Comparison of ENCODE assay signal across 16 cellular contexts in the genomic region with DNA sequence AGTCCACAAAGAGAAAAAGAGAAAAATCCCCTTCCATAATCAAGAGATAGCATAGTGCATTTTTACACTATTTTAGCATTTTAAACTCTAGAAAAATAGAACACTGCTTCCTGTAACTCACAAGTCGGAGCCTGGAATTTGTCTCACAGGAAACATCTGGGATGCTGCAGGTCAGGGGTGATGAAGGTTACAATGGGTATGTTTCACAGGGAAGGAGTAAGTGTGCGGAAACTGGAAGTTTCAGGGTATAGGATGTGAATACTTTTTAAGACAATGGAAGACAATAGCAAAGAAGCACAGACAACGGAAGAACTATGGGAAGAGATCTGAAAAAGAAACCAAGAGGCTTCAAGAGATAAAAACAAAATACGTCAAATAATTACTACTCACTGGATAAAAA.
DNase-seq lines count a peak whose midpoint lies in the region; ATAC-seq and TF ChIP-seq lines count a peak whose summit lies in the region.
"Had no signal": no experiment of that assay in that cellular context is flagged by ENCODE, and none has a peak within 500 bp of the region (broad histone marks: within the 10 kb centered on the region; RNA-seq: fewer than 3 reads in every experiment).

No MANE protein-coding gene starts in this region.

- ATAC-seq in heart left ventricle: peak in 3 of 4 donors; percentile 48 to 79 (median 54)
- ATAC-seq: GM23338 had no signal

- H3K27ac ChIP-seq in heart left ventricle: peak overlapping the region in 3 of 12 donors; percentile 19 to 53 (median 30)
- H3K27ac ChIP-seq in dorsolateral prefrontal cortex: no peak overlapping the region
- no peak overlapping the region for H3K27ac ChIP-seq in esophagus muscularis mucosa (replicated peaks in 1 of 4)
- H3K27ac ChIP-seq: BLaER1 treated with 17β-estradiol and CSF1 and Interleukin-3, amounts not matched to agents 10 nM and 100 nM had no signal

- peaks cover 0 to 11% (median 0%) of the 10 kb centered on the region in 12 donors for H3K4me1 ChIP-seq in heart left ventricle
- peaks cover 0 to 4% (median 0%) of the 10 kb centered on the region in 4 donors for H3K4me1 ChIP-seq in esophagus muscularis mucosa

- TF ChIP-seq POLR2A in heart left ventricle (IDR thresholded peaks at IDR 0.05) (no peak), esophagus muscularis mucosa (IDR thresholded peaks at IDR 0.05; ENCODE audit: low read depth) (no peak)

- TF ChIP-seq CTCF in heart left ventricle (IDR thresholded peaks at IDR 0.05) (no peak), dorsolateral prefrontal cortex (IDR thresholded peaks at IDR 0.05 in 54 of 56, conservative IDR thresholded peaks at IDR 0.05 in 2 of 56; ENCODE audit: low read depth in 1 of 56, partially characterized antibody in 56 of 56) (no peak), esophagus muscularis mucosa (IDR thresholded peaks at IDR 0.05) (no peak)

- H3K36me3 ChIP-seq in heart left ventricle: no peaks in the 10 kb centered on the region
- H3K36me3 ChIP-seq in esophagus muscularis mucosa: no peaks in the 10 kb centered on the region
- H3K36me3 ChIP-seq: BLaER1 treated with 17β-estradiol and CSF1 and Interleukin-3, amounts not matched to agents 10 nM and 100 nM had no signal

- no peaks in the 10 kb centered on the region for H3K9me3 ChIP-seq in heart left ventricle
- no peaks in the 10 kb centered on the region for H3K9me3 ChIP-seq in esophagus muscularis mucosa
- H3K9me3 ChIP-seq: BLaER1 treated with 17β-estradiol and CSF1 and Interleukin-3, amounts not matched to agents 10 nM and 100 nM had no signal

- DNase-seq in heart left ventricle (peak in 1 of 5 donors; percentile 35), cardiac septum (ENCODE audit: low spot score) (no peak), dermis blood vessel endothelial cell (peak; percentile 98), kidney tubule cell (ENCODE audit: low spot score) (peak; percentile 10), pulmonary artery endothelial cell (ENCODE audit: low read depth, low spot score) (peak; percentile 99), dorsolateral prefrontal cortex (no peak), DMS79 (lab: John Stamatoyannopoulos, UW) (no peak), esophagus muscularis mucosa (ENCODE audit: extremely low spot score) (no peak)
- DNase-seq: 8988T, DMS79 treated with DMSO at 0.1 percent for 48 hours, NCI-H1436, NCI-H2029 treated with DMSO at 0.1 percent for 48 hours, NCI-H510A treated with DMSO at 0.1 percent for 48 hours, RPMI8226 had no signal

- H3K27me3 ChIP-seq in heart left ventricle (no peaks in the 10 kb centered on the region), dorsolateral prefrontal cortex (peaks cover 0 to 14% (median 0%) of the 10 kb centered on the region in 45 donors), esophagus muscularis mucosa (no peaks in the 10 kb centered on the region)
- H3K27me3 ChIP-seq: BLaER1 treated with 17β-estradiol and CSF1 and Interleukin-3, amounts not matched to agents 10 nM and 100 nM had no signal

- 39 to 58% (median 47%) methylated on average over 4 of the region's 4 CpGs for WGBS in heart left ventricle, 4 donors
- 73% methylated on average over 4 of the region's 4 CpGs for WGBS in esophagus muscularis mucosa

- no peak for TF ChIP-seq EP300 in esophagus muscularis mucosa (IDR thresholded peaks at IDR 0.05)

- intact Hi-C loops in heart left ventricle (cut with DNase I): no loop called here
- intact Hi-C loops in cardiac septum (cut with DNase I): loop anchor here (10.0 kb wide), 1 partner anchor 711 kb away; no protein-coding TSS in a partner anchor
- intact Hi-C loops in dorsolateral prefrontal cortex (cut with DNase I): no loop called here
- intact Hi-C loops in esophagus muscularis mucosa (cut with DNase I): no loop called here

- peak overlapping the region in 1 of 12 donors; percentile 5 for H3K4me3 ChIP-seq in heart left ventricle
- H3K4me3 ChIP-seq in dorsolateral prefrontal cortex: no peak overlapping the region
- H3K4me3 ChIP-seq in esophagus muscularis mucosa: no peak overlapping the region
- H3K4me3 ChIP-seq: BLaER1 treated with 17β-estradiol and CSF1 and Interleukin-3, amounts not matched to agents 10 nM and 100 nM; GM23338 had no signal

Comparison
In these comparisons a context has a peak if more than half of its experiments do, and no peak if none do; other contexts are left out.
1. DNase-seq: peak in dermis blood vessel endothelial cell (single experiment), kidney tubule cell (single experiment) and pulmonary artery endothelial cell (single experiment); none in cardiac septum (single experiment), dorsolateral prefrontal cortex (0 of 10), DMS79 (single experiment) and esophagus muscularis mucosa (single experiment).